Comparison of ENCODE assay signal across 35 cellular contexts in genomic region chr2:73370348-73370747, GRCh38. TPM values are rescaled to one million over a fixed set of nuclear protein-coding genes. Genes with fewer than 3 reads are reported as not detected.
DNase-seq lines count a peak whose midpoint lies in the region; ATAC-seq, FAIRE-seq and TF ChIP-seq lines count a peak whose summit lies in the region.
"Had no signal": no experiment of that assay in that cellular context is flagged by ENCODE, and none has a peak within 500 bp of the region (broad histone marks: within the 10 kb centered on the region; RNA-seq: fewer than 3 reads in every experiment).

No MANE protein-coding gene starts in this region.

- H3K4me2 ChIP-seq in K562 (ENCODE audit: insufficient read depth, low read length): no peak overlapping the region
- H3K4me2 ChIP-seq in neural progenitor cell: no peak overlapping the region
- H3K4me2 ChIP-seq: A549; BLaER1; BLaER1 treated with 17β-estradiol and CSF1 and Interleukin-3, amounts not matched to agents 10 nM and 100 nM had no signal

- H3K27me3 ChIP-seq in K562 (ENCODE audit: control insufficient read depth in 2 of 2, insufficient read depth in 2 of 2, low read length in 2 of 2) (peaks cover 0 to 8% of the 10 kb centered on the region in 2 experiments; a peak in 2 of 5 replicates), neural progenitor cell (peaks cover 21% of the 10 kb centered on the region)
- H3K27me3 ChIP-seq: BE2C; BLaER1; BLaER1 treated with 17β-estradiol and CSF1 and Interleukin-3, amounts not matched to agents 10 nM and 100 nM had no signal

- H3K4me3 ChIP-seq in K562 (no peak overlapping the region), neural progenitor cell (no peak overlapping the region), kidney (ENCODE audit: low read length in 2 of 2) (no peak overlapping the region)
- H3K4me3 ChIP-seq: A549; BLaER1; BLaER1 treated with 17β-estradiol and CSF1 and Interleukin-3, amounts not matched to agents 10 nM and 100 nM had no signal

- BruUV-seq in K562 (replicated peaks; lab: Mats Ljungman, UMichigan): no TSS peak

- H3K9ac ChIP-seq in K562 (ENCODE audit: insufficient read depth in 1 of 2, low read depth in 2 of 2, low read length in 2 of 2): no peak overlapping the region
- H3K9ac ChIP-seq in neural progenitor cell: no peak overlapping the region
- H3K9ac ChIP-seq in kidney (ENCODE audit: low read length in 2 of 2): no peak overlapping the region
- H3K9ac ChIP-seq: BLaER1; BLaER1 treated with 17β-estradiol and CSF1 and Interleukin-3, amounts not matched to agents 10 nM and 100 nM had no signal

- POLR2A ChIA-PET in K562 (lab: Yijun Ruan, JAX): interaction anchor here (0.8 kb wide), 1 partner anchor 10 kb away, joined by 3 read pairs; no protein-coding TSS in a partner anchor

- H3K9me3 ChIP-seq in K562 (replicated peaks; ENCODE audit: control insufficient read depth, insufficient read depth, low read depth, low read length) (no peaks in the 10 kb centered on the region), neural progenitor cell (ENCODE audit: low read depth) (no peaks in the 10 kb centered on the region), kidney (ENCODE audit: control insufficient read depth in 1 of 2, low read length in 2 of 2) (peaks cover 0 to 3% of the 10 kb centered on the region in 2 donors)
- H3K9me3 ChIP-seq: BE2C; BLaER1; BLaER1 treated with 17β-estradiol and CSF1 and Interleukin-3, amounts not matched to agents 10 nM and 100 nM; Caco-2 had no signal

- no peak overlapping the region for H2AFZ ChIP-seq in K562 (ENCODE audit: low read depth, low read length)
- no peak overlapping the region for H2AFZ ChIP-seq in neural progenitor cell (replicated peaks)

- peaks cover 9% of the 10 kb centered on the region for H3K27me3 Mint-ChIP-seq in neural progenitor cell (ENCODE audit: insufficient read depth, low read depth)

- intact Hi-C loops in K562 (cut with micrococcal nuclease): loop anchor here (5.0 kb wide), 1 partner anchor 73 kb away; no protein-coding TSS in a partner anchor
- intact Hi-C loops in kidney (cut with DNase I): no loop called here
- intact Hi-C loops in cardiac septum (cut with DNase I): no loop called here

- no peaks in the 10 kb centered on the region for H3F3A ChIP-seq in neural progenitor cell (ENCODE audit: low read depth)

- no peak for TF ChIP-seq RAD21 in K562 (CRISPR knock-in tag; conservative IDR thresholded peaks at IDR 0.05 in 1 of 2, IDR thresholded peaks at IDR 0.05 in 1 of 2)

- no peak for ATAC-seq in K562
- no peak for ATAC-seq in HG03571 (IDR thresholded peaks at IDR 0.05; ENCODE audit: unreplicated experiment)
- ATAC-seq: A549; CD8-positive, alpha-beta T cell had no signal

- H4K20me1 ChIP-seq in K562 (replicated peaks; ENCODE audit: control insufficient read depth, insufficient read depth, low read length): no peaks in the 10 kb centered on the region
- H4K20me1 ChIP-seq in neural progenitor cell (ENCODE audit: low read depth): no peaks in the 10 kb centered on the region
- H4K20me1 ChIP-seq: BLaER1; BLaER1 treated with 17β-estradiol and CSF1 and Interleukin-3, amounts not matched to agents 10 nM and 100 nM had no signal

- DNase-seq in K562 (ENCODE audit: extremely low read depth in 1 of 4, low spot score in 3 of 4) (no peak), neural progenitor cell (ENCODE audit: low spot score) (peak; percentile 4), urothelium cell line (ENCODE audit: low spot score) (no peak), kidney (no peak), cardiac septum (ENCODE audit: low spot score) (no peak)
- DNase-seq: 8988T; ACHN; AML-193; BE2C; C1 segment of cervical spinal cord; Caco-2; Calu3; CD4-positive, alpha-beta memory T cell; CD4-positive, alpha-beta T cell; CD4-positive, CD25-positive, alpha-beta regulatory T cell; CD8-positive, alpha-beta memory T cell; CD8-positive, alpha-beta T cell; COR-L47; DMS 273 treated with DMSO at 0.1 percent for 48 hours; DMS153; DMS53; DMS79; DMS79 treated with DMSO at 0.1 percent for 48 hours; DND-41; EL had no signal

- no peak for TF ChIP-seq POLR2A in K562 (conservative IDR thresholded peaks at IDR 0.05)

- no peak overlapping the region for H3K4me3 Mint-ChIP-seq in neural progenitor cell
- H3K4me3 Mint-ChIP-seq: B cell; CD14-positive monocyte; CD4-positive, alpha-beta memory T cell; CD4-positive, alpha-beta T cell; CD8-positive, alpha-beta memory T cell; CD8-positive, alpha-beta T cell had no signal

- H3K9me1 ChIP-seq in K562 (ENCODE audit: control insufficient read depth, insufficient read depth, low read length): no peaks in the 10 kb centered on the region

- in situ Hi-C loops in K562 (cut with MboI): no loop called here

- H3K27ac Mint-ChIP-seq in neural progenitor cell: no peak overlapping the region
- H3K27ac Mint-ChIP-seq: B cell; CD14-positive monocyte; CD4-positive, alpha-beta memory T cell; CD4-positive, alpha-beta T cell; CD4-positive, CD25-positive, alpha-beta regulatory T cell; CD8-positive, alpha-beta memory T cell; CD8-positive, alpha-beta T cell had no signal

- H3K4me1 Mint-ChIP-seq in neural progenitor cell: no peaks in the 10 kb centered on the region
- H3K4me1 Mint-ChIP-seq: B cell; CD14-positive monocyte; CD4-positive, alpha-beta memory T cell; CD4-positive, CD25-positive, alpha-beta regulatory T cell; CD8-positive, alpha-beta memory T cell had no signal

- H3K36me3 ChIP-seq in K562 (ENCODE audit: control insufficient read depth, insufficient read depth, low read length) (no peaks in the 10 kb centered on the region), neural progenitor cell (no peaks in the 10 kb centered on the region), kidney (ENCODE audit: control insufficient read depth in 1 of 2, insufficient read depth in 2 of 2, low read length in 2 of 2) (no peaks in the 10 kb centered on the region)
- H3K36me3 ChIP-seq: BE2C; BLaER1; BLaER1 treated with 17β-estradiol and CSF1 and Interleukin-3, amounts not matched to agents 10 nM and 100 nM had no signal

- CTCF ChIA-PET in K562 (lab: Yijun Ruan, JAX; ENCODE audit: low intra/inter-chr PET ratio): no interaction called here

- H3K79me2 ChIP-seq in K562 (ENCODE audit: control insufficient read depth, insufficient read depth, low read length) (no peaks in the 10 kb centered on the region), neural progenitor cell (ENCODE audit: low read depth) (no peaks in the 10 kb centered on the region)

- FAIRE-seq in K562 (lab: Jason Lieb, UNC) (no peak), urothelium cell line (lab: Jason Lieb, UNC) (peak; percentile 30), kidney (lab: Jason Lieb, UNC) (no peak)
- FAIRE-seq: A204.1, A549, D721Med had no signal

- no peak for TF ChIP-seq EP300 in K562 (IDR thresholded peaks at IDR 0.05; ENCODE audit: low read length)

- H3K36me3 Mint-ChIP-seq in neural progenitor cell: no peaks in the 10 kb centered on the region
- H3K36me3 Mint-ChIP-seq: CD14-positive monocyte; CD4-positive, alpha-beta memory T cell; CD4-positive, CD25-positive, alpha-beta regulatory T cell; CD8-positive, alpha-beta T cell had no signal

- 4% methylated on average over 3 of the region's 3 CpGs for WGBS in K562 (ENCODE audit: insufficient coverage, low coverage, missing lambda C conversion rate)

- TF ChIP-seq CTCF in K562 (IDR thresholded peaks at IDR 0.05 in 2 of 3, conservative IDR thresholded peaks at IDR 0.05 in 1 of 3; ENCODE audit: insufficient read depth in 2 of 3, low read depth in 1 of 3, low read length in 3 of 3) (no peak), neural progenitor cell (IDR thresholded peaks at IDR 0.05) (no peak), kidney (IDR thresholded peaks at IDR 0.05; ENCODE audit: borderline replicate concordance, extremely low read depth, insufficient read depth) (no peak)

- peaks cover 0 to 2% of the 10 kb centered on the region in 2 experiments; a peak in 1 of 5 replicates for H3K4me1 ChIP-seq in K562 (replicated peaks in 1 of 2; ENCODE audit: control insufficient read depth in 2 of 2, insufficient read depth in 2 of 2, low read length in 2 of 2)
- H3K4me1 ChIP-seq in neural progenitor cell: no peaks in the 10 kb centered on the region
- no peaks in the 10 kb centered on the region for H3K4me1 ChIP-seq in kidney (ENCODE audit: control insufficient read depth in 1 of 2, insufficient read depth in 1 of 2, low read depth in 1 of 2, low read length in 2 of 2)
- H3K4me1 ChIP-seq: A549, BE2C, BLaER1, Caco-2 had no signal

- H3K9me3 Mint-ChIP-seq in neural progenitor cell: no peaks in the 10 kb centered on the region
- H3K9me3 Mint-ChIP-seq: CD4-positive, alpha-beta T cell; CD8-positive, alpha-beta T cell had no signal

- no peak overlapping the region for H3K27ac ChIP-seq in K562 (ENCODE audit: extremely low read depth, low read depth, low read length)
- no peak overlapping the region for H3K27ac ChIP-seq in neural progenitor cell
- no peak overlapping the region for H3K27ac ChIP-seq in kidney (ENCODE audit: low read depth in 2 of 2, low read length in 2 of 2)
- H3K27ac ChIP-seq: 22Rv1; A549; BLaER1; BLaER1 treated with 17β-estradiol and CSF1 and Interleukin-3, amounts not matched to agents 10 nM and 100 nM; C4-2B had no signal

TF ChIP-seq in K562, 482 proteins besides CTCF, POLR2A, EP300 and RAD21 (continues in another document):
- TF ChIP-seq NRF1 (conservative IDR thresholded peaks at IDR 0.05 in 1 of 2, IDR thresholded peaks at IDR 0.05 in 1 of 2): peak; percentile 60 to 66

RNA-seq across cellular contexts. Expression of gene ALMS1, which starts 15.3 kb away (rescaled TPM):
- 12.2 and 32.5 TPM in 2 replicates for total RNA-seq in K562 (2011; cell fraction: chromatin; rRNA removed; ENCODE audit: low replicate concordance)
- total RNA-seq in K562 (2011; cell fraction: nucleolus; rRNA removed): 7.8 and 11.6 TPM in 2 replicates
- total RNA-seq in K562 (2011; cell fraction: nucleoplasm; rRNA removed): 12.4 and 12.6 TPM in 2 replicates
- total RNA-seq in K562 (2014; rRNA removed) (16.5 and 17.7 TPM in 2 replicates), K562 (2014; rRNA removed; fragmentation: Illumina TruSeq; extraction: Trizol) (17.2 and 17.7 TPM in 2 replicates), K562 (2015; rRNA removed; fragmentation: Illumina TruSeq; extraction: Trizol) (26.3 and 29.2 TPM in 2 replicates), K562 (2021) (12.5 and 15.7 TPM in 2 replicates), neural progenitor cell (ENCODE audit: low replicate concordance) (55.3 and 58.8 TPM in 2 replicates), kidney (26.2 TPM), cardiac septum (11.6 TPM)
- polyA plus RNA-seq in K562 (2011; rRNA removed) (8.3 and 13.8 TPM in 2 replicates), K562 (2014; fragmentation: Illumina TruSeq; extraction: Trizol) (11.7 and 13.6 TPM in 2 replicates), K562 (2014; fragmentation: Nextera tagmentation; extraction: Ambion mirVana) (1 to 10 TPM; 1.4 to 2.2 TPM), K562 (2014; rRNA removed) (9.6 and 9.7 TPM in 2 replicates), kidney (ENCODE audit: insufficient read depth, low read depth, low replicate concordance) (9.2 TPM)
- polyA plus RNA-seq in K562 (2011; cell fraction: cytosol; rRNA removed): 4.0 and 7.1 TPM in 2 replicates
- polyA plus RNA-seq in K562 (2011; cell fraction: nucleus; rRNA removed): 8.1 and 13.6 TPM in 2 replicates
- polyA plus RNA-seq in K562 (2012): 7.3 and 7.4 TPM in 2 replicates
- 26.2 and 37.6 TPM in 2 replicates for polyA minus RNA-seq in K562 (2011; rRNA and poly(A)+ RNA removed)
- polyA minus RNA-seq in K562 (2011; cell fraction: cytosol; rRNA and poly(A)+ RNA removed): 9.4 and 18.3 TPM in 2 replicates
- 23.9 and 30.6 TPM in 2 replicates for polyA minus RNA-seq in K562 (2011; cell fraction: nucleus; rRNA and poly(A)+ RNA removed)
